Comparison of ENCODE assay signal across 9 cellular contexts in genomic region chr7:130899638-130900401, GRCh38.
A peak's percentile ranks its signal among the peaks of the same experiment; 100 is the strongest.
DNase-seq lines count a peak whose midpoint lies in the region; ATAC-seq, FAIRE-seq and TF ChIP-seq lines count a peak whose summit lies in the region.
"Had no signal": no experiment of that assay in that cellular context is flagged by ENCODE, and none has a peak within 500 bp of the region (broad histone marks: within the 10 kb centered on the region; RNA-seq: fewer than 3 reads in every experiment).

No MANE protein-coding gene starts in this region.

- H3K4me3 ChIP-seq in GM23248, result no peak overlapping the region
- H3K4me3 ChIP-seq in RWPE2 (ENCODE audit: severe bottlenecking), result no peak overlapping the region
- peak overlapping the region; percentile 4 for H3K4me3 ChIP-seq in epithelial cell of proximal tubule (ENCODE audit: low read depth, low read length)
- no peak overlapping the region for H3K4me3 ChIP-seq in small intestine (ENCODE audit: low read depth in 1 of 2, low read length in 2 of 2)

- no peak for ATAC-seq in RWPE2 (ENCODE audit: low read depth)

- peaks cover 98% of the 10 kb centered on the region for H3K79me2 ChIP-seq in GM23248 (ENCODE audit: insufficient read depth)

- peak overlapping the region; percentile 98 for H3K27ac ChIP-seq in GM23248
- H3K27ac ChIP-seq in RWPE2 (ENCODE audit: poor library complexity, severe bottlenecking), result peak overlapping the region; percentile 100
- peak overlapping the region; percentile 82 to 85 for H3K27ac ChIP-seq in small intestine (ENCODE audit: low read depth in 1 of 2, low read length in 1 of 2)
- H3K27ac ChIP-seq: HL-60 had no signal

- peaks cover 12% of the 10 kb centered on the region; the same call in 1 of the 2 replicates for H4K20me1 ChIP-seq in GM23248 (ENCODE audit: insufficient read depth)

- no peak for FAIRE-seq in small intestine (lab: Jason Lieb, UNC)

- TF ChIP-seq CTCF in RWPE2 (IDR thresholded peaks at IDR 0.05; ENCODE audit: poor library complexity, severe bottlenecking) (no peak), epithelial cell of proximal tubule (conservative IDR thresholded peaks at IDR 0.05; ENCODE audit: low read depth, low read length) (no peak)

- H3K9ac ChIP-seq in GM23248, result peak overlapping the region; percentile 100

- peak overlapping the region; percentile 94 for H3K4me2 ChIP-seq in GM23248 (ENCODE audit: unreplicated experiment)

- in situ Hi-C loops in GM23248 (cut with MboI), result no loop called here

- no peaks in the 10 kb centered on the region for H3K9me2 ChIP-seq in GM23248 (ENCODE audit: insufficient read depth)

- H2AFZ ChIP-seq in GM23248, result no peak overlapping the region

- DNase-seq in GM23248 (peak; percentile 23), RWPE2 (ENCODE audit: low spot score) (no peak), epithelial cell of proximal tubule (ENCODE audit: low read depth) (no peak), small intestine (peak; percentile 98), amniotic stem cell (lab: John Stamatoyannopoulos, UW) (no peak), NCI-H1417 treated with DMSO at 0.1 percent for 48 hours (lab: John Stamatoyannopoulos, UW) (no peak), NCI-H146 treated with DMSO at 0.1 percent for 48 hours (lab: John Stamatoyannopoulos, UW; ENCODE audit: unreplicated experiment) (no peak)
- DNase-seq: OCI-M1 had no signal

- H3K27me3 ChIP-seq in GM23248 (replicated peaks; ENCODE audit: insufficient read depth) (no peaks in the 10 kb centered on the region), RWPE2 (ENCODE audit: insufficient read depth, poor library complexity, severe bottlenecking) (no peaks in the 10 kb centered on the region), small intestine (ENCODE audit: control insufficient read depth in 2 of 2, insufficient read depth in 2 of 2, low read length in 2 of 2) (no peaks in the 10 kb centered on the region)

- H3F3A ChIP-seq in GM23248 (ENCODE audit: insufficient read depth), result peaks cover 97% of the 10 kb centered on the region

- H3K9me3 ChIP-seq in GM23248 (ENCODE audit: low read depth), result no peaks in the 10 kb centered on the region
- no peaks in the 10 kb centered on the region for H3K9me3 ChIP-seq in RWPE2 (ENCODE audit: severe bottlenecking)
- no peaks in the 10 kb centered on the region for H3K9me3 ChIP-seq in small intestine (ENCODE audit: control insufficient read depth, low read depth)

- 77 to 81% methylated on average over 15 of the region's 15 CpGs for WGBS in GM23248 (ENCODE audit: low coverage in 1 of 2, low lambda C conversion rate in 2 of 2, missing lambda C conversion rate in 2 of 2), 2 experiments
- 17 to 60% (median 29%) methylated on average over 15 of the region's 15 CpGs for WGBS in small intestine, 3 donors

- peaks cover 96% of the 10 kb centered on the region for H3K4me1 ChIP-seq in GM23248 (ENCODE audit: insufficient read depth)
- H3K4me1 ChIP-seq in RWPE2 (ENCODE audit: insufficient read depth, poor library complexity, severe bottlenecking), result peaks cover 93% of the 10 kb centered on the region
- H3K4me1 ChIP-seq in small intestine (ENCODE audit: control insufficient read depth in 2 of 2, insufficient read depth in 1 of 2, low read depth in 1 of 2, low read length in 1 of 2), result peaks cover 11 to 27% of the 10 kb centered on the region in 2 donors

- H3K36me3 ChIP-seq in GM23248 (ENCODE audit: low read depth) (peaks cover 78% of the 10 kb centered on the region), RWPE2 (ENCODE audit: low read depth) (peaks cover 92% of the 10 kb centered on the region), small intestine (ENCODE audit: control insufficient read depth in 2 of 2, insufficient read depth in 2 of 2, low read length in 2 of 2) (peaks cover 0 to 1% of the 10 kb centered on the region in 2 donors)

Comparison
In these comparisons a context has a peak if more than half of its experiments do, and no peak if none do; other contexts are left out.
1. DNase-seq: peak in GM23248 (single experiment) and small intestine (single experiment); none in RWPE2 (single experiment), epithelial cell of proximal tubule (single experiment), amniotic stem cell (single experiment), NCI-H1417 treated with DMSO at 0.1 percent for 48 hours (single experiment) and NCI-H146 treated with DMSO at 0.1 percent for 48 hours (single experiment).
2. Peak in every context shown above with its lines, with median percentiles within 50 percentile points of each other: H3K27ac ChIP-seq.